ENCODE assay signal across 8 cellular contexts in genomic region chr16:20741555-20742285, GRCh38. TPM values are rescaled to one million over a fixed set of nuclear protein-coding genes. Genes with fewer than 3 reads are reported as not detected.
DNase-seq lines count a peak whose midpoint lies in the region; ATAC-seq and TF ChIP-seq lines count a peak whose summit lies in the region.

THUMPD1 (minus strand) TSS chr16:20741818; CDS start chr16:20741739, 79 bp downstream.

- H3K27me3 ChIP-seq in PC-9 (ENCODE audit: insufficient read depth, low read depth): no peaks in the 10 kb centered on the region
- no peaks in the 10 kb centered on the region for H3K27me3 ChIP-seq in mucosa of stomach (ENCODE audit: control insufficient read depth, insufficient read depth, low read length)

- no peaks in the 10 kb centered on the region for H3K9me2 ChIP-seq in PC-9 (ENCODE audit: insufficient read depth)

- DNase-seq in DMS53 (lab: John Stamatoyannopoulos, UW) (peak; percentile 95), PC-9 (peak; percentile 86 to 94), erythroblast (lab: John Stamatoyannopoulos, UW) (peak; percentile 98)
- DNase-seq in Jurkat, Clone E6-1 (ENCODE audit: low read depth, low spot score): peak; percentile 94
- peak; percentile 98 for DNase-seq in activated T-cell treated with anti-CD3 and anti-CD28 coated beads, Interleukin-2, amount 50 U/mL, for 1 hour
- DNase-seq in stimulated activated CD8-positive, alpha-beta memory T cell treated with anti-CD3 and anti-CD28 coated beads, Interleukin-4, amount 100 ng/mL, for 48 hours: peak; percentile 99

- peak; percentile 86 for ATAC-seq in GM21619 (IDR thresholded peaks at IDR 0.05; ENCODE audit: unreplicated experiment)

- peak within 1 kb of the TSS; percentile 82 for H3K9ac ChIP-seq in mucosa of stomach (ENCODE audit: low read length)

- H4K20me1 ChIP-seq in PC-9 (ENCODE audit: insufficient read depth): peaks cover 40% of the 10 kb centered on the region

- H3K4me1 ChIP-seq in PC-9 (replicated peaks; ENCODE audit: insufficient read depth): peaks cover 17% of the 10 kb centered on the region; the same call in 1 of the 2 replicates
- H3K4me1 ChIP-seq in mucosa of stomach (ENCODE audit: control insufficient read depth, insufficient read depth, low read length): peaks cover 11% of the 10 kb centered on the region

- H3K4me2 ChIP-seq in PC-9: peak within 1 kb of the TSS; percentile 87

- TF ChIP-seq POLR2A in erythroblast (IDR thresholded peaks at IDR 0.05; ENCODE audit: low read length): peak; percentile 92

- CTCF ChIA-PET in PC-9 (lab: Charles Lee): no interaction called here

- intact Hi-C loops in PC-9 (cut with micrococcal nuclease; ENCODE audit: unreplicated experiment): loop anchor here (1.0 to 2.0 kb wide), 3 partner anchors 65 to 559 kb away; partner anchors contain the start of genes ERI2 and REXO5

- TF ChIP-seq CTCF in PC-9 (conservative IDR thresholded peaks at IDR 0.05): no peak

- peak within 1 kb of the TSS; percentile 95 for H3K4me3 ChIP-seq in Jurkat, Clone E6-1 (ENCODE audit: low read length)
- H3K4me3 ChIP-seq in PC-9 (peak within 1 kb of the TSS; percentile 89), mucosa of stomach (ENCODE audit: low read length) (peak within 1 kb of the TSS; percentile 98)

- peak within 1 kb of the TSS; percentile 70 for H3K27ac ChIP-seq in PC-9

- peak within 1 kb of the TSS; percentile 100 for H2AFZ ChIP-seq in PC-9

- BruUV-seq in PC-9 (replicated peaks; lab: Mats Ljungman, UMichigan): TSS peak; percentile 76

- H3K79me2 ChIP-seq in PC-9 (ENCODE audit: low read depth): peaks cover 35% of the 10 kb centered on the region

- POLR2A ChIA-PET in PC-9 (lab: Charles Lee; ENCODE audit: unreplicated experiment): interaction anchor here (0.6 to 0.7 kb wide), 2 partner anchors 11 to 155 kb away, joined by 9 to 10 read pairs; no protein-coding TSS in a partner anchor

- no peaks in the 10 kb centered on the region; the same call in 1 of the 2 replicates for H3K9me3 ChIP-seq in PC-9 (ENCODE audit: insufficient read depth, low read depth)
- H3K9me3 ChIP-seq in mucosa of stomach (ENCODE audit: control insufficient read depth, low read length): no peaks in the 10 kb centered on the region

- peaks cover 22% of the 10 kb centered on the region for H3K36me3 ChIP-seq in PC-9 (ENCODE audit: low read depth)
- peaks cover 6% of the 10 kb centered on the region for H3K36me3 ChIP-seq in mucosa of stomach (ENCODE audit: control insufficient read depth, insufficient read depth, low read length)

- peaks cover 18% of the 10 kb centered on the region; the same call in 1 of the 2 replicates for H3F3A ChIP-seq in PC-9 (ENCODE audit: insufficient read depth, low read depth)

RNA-seq across cellular contexts. Expression of gene THUMPD1, which starts in this region (rescaled TPM):
- polyA plus RNA-seq in Jurkat, Clone E6-1 (2012; ENCODE audit: insufficient read depth, insufficient read length): 35.9 TPM
- 35.0 and 36.0 TPM in 2 replicates for total RNA-seq in PC-9 (2021)

Comparison
In these comparisons a context has a peak if more than half of its experiments do, and no peak if none do; other contexts are left out.
1. Peak in every context shown above with its lines: DNase-seq, ATAC-seq, H3K4me3 ChIP-seq and H3K27ac ChIP-seq.